Comparison of ENCODE assay signal across 1 cellular context in the genomic region with DNA sequence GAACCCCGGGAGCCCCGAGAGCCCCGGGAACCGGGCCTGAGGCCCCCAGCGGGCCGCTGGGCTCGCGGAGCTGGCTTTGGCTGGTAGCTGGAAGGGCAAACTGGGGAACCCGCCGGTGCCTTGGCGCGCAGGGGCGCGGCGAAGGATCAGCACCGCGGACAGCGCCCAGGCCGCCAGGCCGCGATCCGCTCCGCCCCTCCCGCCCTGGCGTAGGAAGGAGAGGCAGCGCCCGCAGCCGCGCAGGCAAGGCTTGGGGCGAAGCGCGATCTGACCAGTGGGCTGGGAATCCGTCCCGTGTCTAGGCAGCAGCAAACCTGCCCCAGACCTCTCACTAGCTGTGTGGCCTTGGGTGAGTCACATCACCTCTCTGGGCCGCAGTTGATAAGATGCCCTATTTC.
TF ChIP-seq lines count a peak whose summit lies in the region.

No MANE protein-coding gene starts in this region.

TF ChIP-seq in GM23338, 12 proteins besides CTCF, POLR2A, EP300 and RAD21 (continued from another document):
- TF ChIP-seq, protein P1, sequence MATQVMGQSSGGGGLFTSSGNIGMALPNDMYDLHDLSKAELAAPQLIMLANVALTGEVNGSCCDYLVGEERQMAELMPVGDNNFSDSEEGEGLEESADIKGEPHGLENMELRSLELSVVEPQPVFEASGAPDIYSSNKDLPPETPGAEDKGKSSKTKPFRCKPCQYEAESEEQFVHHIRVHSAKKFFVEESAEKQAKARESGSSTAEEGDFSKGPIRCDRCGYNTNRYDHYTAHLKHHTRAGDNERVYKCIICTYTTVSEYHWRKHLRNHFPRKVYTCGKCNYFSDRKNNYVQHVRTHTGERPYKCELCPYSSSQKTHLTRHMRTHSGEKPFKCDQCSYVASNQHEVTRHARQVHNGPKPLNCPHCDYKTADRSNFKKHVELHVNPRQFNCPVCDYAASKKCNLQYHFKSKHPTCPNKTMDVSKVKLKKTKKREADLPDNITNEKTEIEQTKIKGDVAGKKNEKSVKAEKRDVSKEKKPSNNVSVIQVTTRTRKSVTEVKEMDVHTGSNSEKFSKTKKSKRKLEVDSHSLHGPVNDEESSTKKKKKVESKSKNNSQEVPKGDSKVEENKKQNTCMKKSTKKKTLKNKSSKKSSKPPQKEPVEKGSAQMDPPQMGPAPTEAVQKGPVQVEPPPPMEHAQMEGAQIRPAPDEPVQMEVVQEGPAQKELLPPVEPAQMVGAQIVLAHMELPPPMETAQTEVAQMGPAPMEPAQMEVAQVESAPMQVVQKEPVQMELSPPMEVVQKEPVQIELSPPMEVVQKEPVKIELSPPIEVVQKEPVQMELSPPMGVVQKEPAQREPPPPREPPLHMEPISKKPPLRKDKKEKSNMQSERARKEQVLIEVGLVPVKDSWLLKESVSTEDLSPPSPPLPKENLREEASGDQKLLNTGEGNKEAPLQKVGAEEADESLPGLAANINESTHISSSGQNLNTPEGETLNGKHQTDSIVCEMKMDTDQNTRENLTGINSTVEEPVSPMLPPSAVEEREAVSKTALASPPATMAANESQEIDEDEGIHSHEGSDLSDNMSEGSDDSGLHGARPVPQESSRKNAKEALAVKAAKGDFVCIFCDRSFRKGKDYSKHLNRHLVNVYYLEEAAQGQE (IDR thresholded peaks at IDR 0.05; ENCODE audit: unreplicated experiment) = peak; percentile 99
- peak; percentile 37; the same call in 1 of the 2 replicates for TF ChIP-seq CREB1 (CRISPR knock-in tag; IDR thresholded peaks at IDR 0.05; ENCODE audit: low read depth)
